In the genomic region with DNA sequence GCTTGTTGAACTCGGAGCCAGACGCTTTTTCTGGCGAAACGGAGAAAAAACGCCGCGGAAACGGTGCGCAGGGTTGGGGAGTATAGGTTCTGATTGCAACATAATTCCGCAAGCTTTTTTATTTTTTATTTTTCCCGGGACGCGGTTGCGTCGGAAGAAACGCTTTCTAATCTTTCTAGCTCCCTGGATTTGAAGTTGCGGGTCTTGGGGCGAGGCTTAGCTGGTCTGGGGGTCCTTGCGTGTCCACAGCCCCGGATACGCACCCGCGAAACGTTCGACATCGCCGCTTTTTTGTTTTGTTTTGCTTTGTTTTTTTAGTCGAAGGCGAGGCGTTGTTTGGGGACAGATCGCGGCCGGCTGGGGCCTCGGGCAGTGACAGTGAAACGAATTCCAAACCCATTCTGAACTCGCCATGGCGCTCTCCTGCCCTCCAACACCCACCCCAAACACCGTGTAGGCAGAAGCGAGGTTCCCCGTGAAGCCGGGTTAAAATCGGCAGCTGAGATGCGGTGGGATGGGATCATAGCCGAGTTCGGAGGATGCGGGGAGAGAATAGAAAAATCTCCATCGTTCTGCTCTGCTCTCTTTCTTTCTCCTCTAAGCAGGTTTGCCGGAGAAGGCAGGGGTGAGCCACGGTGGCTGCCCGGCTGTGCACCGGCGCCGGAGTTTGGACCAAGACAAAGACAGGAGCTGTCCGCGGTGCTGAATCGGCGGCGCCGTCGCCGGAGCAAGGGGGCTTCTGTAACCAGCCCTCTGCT, we compare ENCODE assay signal across 1 cellular context.
TF ChIP-seq lines count a peak whose summit lies in the region.

No MANE protein-coding gene starts in this region.

TF ChIP-seq in GM12878, 131 proteins besides CTCF, POLR2A, EP300 and RAD21:
- TF ChIP-seq, protein P1, sequence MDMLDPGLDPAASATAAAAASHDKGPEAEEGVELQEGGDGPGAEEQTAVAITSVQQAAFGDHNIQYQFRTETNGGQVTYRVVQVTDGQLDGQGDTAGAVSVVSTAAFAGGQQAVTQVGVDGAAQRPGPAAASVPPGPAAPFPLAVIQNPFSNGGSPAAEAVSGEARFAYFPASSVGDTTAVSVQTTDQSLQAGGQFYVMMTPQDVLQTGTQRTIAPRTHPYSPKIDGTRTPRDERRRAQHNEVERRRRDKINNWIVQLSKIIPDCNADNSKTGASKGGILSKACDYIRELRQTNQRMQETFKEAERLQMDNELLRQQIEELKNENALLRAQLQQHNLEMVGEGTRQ (IDR thresholded peaks at IDR 0.05; ENCODE audit: borderline replicate concordance, low read depth, low read length): no peak
- TF ChIP-seq, protein P2, sequence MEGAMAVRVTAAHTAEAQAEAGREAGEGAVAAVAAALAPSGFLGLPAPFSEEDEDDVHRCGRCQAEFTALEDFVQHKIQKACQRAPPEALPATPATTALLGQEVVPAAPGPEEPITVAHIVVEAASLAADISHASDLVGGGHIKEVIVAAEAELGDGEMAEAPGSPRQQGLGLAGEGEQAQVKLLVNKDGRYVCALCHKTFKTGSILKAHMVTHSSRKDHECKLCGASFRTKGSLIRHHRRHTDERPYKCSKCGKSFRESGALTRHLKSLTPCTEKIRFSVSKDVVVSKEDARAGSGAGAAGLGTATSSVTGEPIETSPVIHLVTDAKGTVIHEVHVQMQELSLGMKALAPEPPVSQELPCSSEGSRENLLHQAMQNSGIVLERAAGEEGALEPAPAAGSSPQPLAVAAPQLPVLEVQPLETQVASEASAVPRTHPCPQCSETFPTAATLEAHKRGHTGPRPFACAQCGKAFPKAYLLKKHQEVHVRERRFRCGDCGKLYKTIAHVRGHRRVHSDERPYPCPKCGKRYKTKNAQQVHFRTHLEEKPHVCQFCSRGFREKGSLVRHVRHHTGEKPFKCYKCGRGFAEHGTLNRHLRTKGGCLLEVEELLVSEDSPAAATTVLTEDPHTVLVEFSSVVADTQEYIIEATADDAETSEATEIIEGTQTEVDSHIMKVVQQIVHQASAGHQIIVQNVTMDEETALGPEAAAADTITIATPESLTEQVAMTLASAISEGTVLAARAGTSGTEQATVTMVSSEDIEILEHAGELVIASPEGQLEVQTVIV (IDR thresholded peaks at IDR 0.05; ENCODE audit: borderline replicate concordance, partially characterized antibody): no peak
- no peak for TF ChIP-seq ZNF217 (IDR thresholded peaks at IDR 0.05)
- TF ChIP-seq, protein P3, sequence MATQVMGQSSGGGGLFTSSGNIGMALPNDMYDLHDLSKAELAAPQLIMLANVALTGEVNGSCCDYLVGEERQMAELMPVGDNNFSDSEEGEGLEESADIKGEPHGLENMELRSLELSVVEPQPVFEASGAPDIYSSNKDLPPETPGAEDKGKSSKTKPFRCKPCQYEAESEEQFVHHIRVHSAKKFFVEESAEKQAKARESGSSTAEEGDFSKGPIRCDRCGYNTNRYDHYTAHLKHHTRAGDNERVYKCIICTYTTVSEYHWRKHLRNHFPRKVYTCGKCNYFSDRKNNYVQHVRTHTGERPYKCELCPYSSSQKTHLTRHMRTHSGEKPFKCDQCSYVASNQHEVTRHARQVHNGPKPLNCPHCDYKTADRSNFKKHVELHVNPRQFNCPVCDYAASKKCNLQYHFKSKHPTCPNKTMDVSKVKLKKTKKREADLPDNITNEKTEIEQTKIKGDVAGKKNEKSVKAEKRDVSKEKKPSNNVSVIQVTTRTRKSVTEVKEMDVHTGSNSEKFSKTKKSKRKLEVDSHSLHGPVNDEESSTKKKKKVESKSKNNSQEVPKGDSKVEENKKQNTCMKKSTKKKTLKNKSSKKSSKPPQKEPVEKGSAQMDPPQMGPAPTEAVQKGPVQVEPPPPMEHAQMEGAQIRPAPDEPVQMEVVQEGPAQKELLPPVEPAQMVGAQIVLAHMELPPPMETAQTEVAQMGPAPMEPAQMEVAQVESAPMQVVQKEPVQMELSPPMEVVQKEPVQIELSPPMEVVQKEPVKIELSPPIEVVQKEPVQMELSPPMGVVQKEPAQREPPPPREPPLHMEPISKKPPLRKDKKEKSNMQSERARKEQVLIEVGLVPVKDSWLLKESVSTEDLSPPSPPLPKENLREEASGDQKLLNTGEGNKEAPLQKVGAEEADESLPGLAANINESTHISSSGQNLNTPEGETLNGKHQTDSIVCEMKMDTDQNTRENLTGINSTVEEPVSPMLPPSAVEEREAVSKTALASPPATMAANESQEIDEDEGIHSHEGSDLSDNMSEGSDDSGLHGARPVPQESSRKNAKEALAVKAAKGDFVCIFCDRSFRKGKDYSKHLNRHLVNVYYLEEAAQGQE (IDR thresholded peaks at IDR 0.05; ENCODE audit: low read depth, low read length): peak; percentile 90
- TF ChIP-seq ZZZ3 (IDR thresholded peaks at IDR 0.05; ENCODE audit: control insufficient read depth, insufficient read length, low read depth): no peak
- no peak for TF ChIP-seq BCL11A (IDR thresholded peaks at IDR 0.05; ENCODE audit: low read depth, low read length)
